Comparison of ENCODE assay signal across 7 cellular contexts in the genomic region with DNA sequence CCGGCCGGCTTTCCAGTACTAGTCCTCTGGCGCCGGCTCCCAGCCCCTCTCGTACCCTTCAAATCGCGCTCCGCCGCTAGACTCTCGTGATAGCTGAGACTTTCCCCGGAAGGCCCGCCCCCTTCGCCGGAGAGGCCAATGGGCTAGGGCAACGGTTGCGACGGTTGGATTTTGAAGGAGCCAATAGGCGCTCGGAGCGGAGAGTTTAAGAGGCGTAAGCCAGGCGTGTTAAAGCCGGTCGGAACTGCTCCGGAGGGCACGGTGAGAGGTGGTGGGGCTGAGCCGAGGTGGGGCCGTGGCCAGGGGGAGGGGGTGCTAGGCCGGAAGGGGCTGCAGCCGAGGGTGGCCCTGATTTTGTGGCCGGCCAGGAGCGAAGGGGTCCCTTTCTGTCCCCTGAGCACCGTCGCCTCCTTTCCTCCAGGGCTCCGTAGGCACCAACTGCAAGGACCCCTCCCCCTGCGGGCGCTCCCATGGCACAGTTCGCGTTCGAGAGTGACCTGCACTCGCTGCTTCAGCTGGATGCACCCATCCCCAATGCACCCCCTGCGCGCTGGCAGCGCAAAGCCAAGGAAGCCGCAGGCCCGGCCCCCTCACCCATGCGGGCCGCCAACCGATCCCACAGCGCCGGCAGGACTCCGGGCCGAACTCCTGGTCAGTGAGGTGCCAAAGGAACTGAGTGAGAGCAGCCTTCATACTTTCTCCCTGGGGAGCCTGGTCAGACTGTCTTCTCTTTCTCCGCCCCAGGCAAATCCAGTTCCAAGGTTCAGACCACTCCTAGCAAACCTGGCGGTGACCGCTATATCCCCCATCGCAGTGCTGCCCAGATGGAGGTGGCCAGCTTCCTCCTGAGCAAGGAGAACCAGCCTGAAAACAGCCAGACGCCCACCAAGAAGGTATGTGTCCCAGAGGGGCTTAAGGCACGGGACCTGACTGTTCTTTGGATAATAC. TPM values are rescaled to one million over a fixed set of nuclear protein-coding genes. Genes with fewer than 3 reads are reported as not detected.
DNase-seq lines count a peak whose midpoint lies in the region; ATAC-seq and TF ChIP-seq lines count a peak whose summit lies in the region.

A gene (plus strand): TSS at position 236 of the 948 bp plus-strand sequence. CDS start 235 bp downstream, at position 471.

- no peaks in the 10 kb centered on the region for H3K27me3 ChIP-seq in hepatocyte

- H3K4me1 ChIP-seq in hepatocyte (ENCODE audit: insufficient read depth), result no peaks in the 10 kb centered on the region

- 3% methylated on average over 47 of the region's 59 CpGs for WGBS in hepatocyte (ENCODE audit: low lambda C conversion rate, missing lambda C conversion rate)

- peaks cover 6% of the 10 kb centered on the region for H3K79me2 ChIP-seq in hepatocyte

- ATAC-seq in GM18508 (IDR thresholded peaks at IDR 0.05; ENCODE audit: insufficient read depth, unreplicated experiment) (peak; percentile 79), HG03025 (IDR thresholded peaks at IDR 0.05; ENCODE audit: low FRiP score, unreplicated experiment) (peak; percentile 86)

- H3K4me3 ChIP-seq in hepatocyte, result peak within 1 kb of the TSS; percentile 50

- no peaks in the 10 kb centered on the region for H3K9me3 ChIP-seq in hepatocyte (ENCODE audit: low read depth)

- DNase-seq in NCI-H2081 (lab: John Stamatoyannopoulos, UW), result peak; percentile 100
- peak; percentile 99 for DNase-seq in T1000 (lab: John Stamatoyannopoulos, UW)
- peak; percentile 99 for DNase-seq in astrocyte of the hippocampus (ENCODE audit: low read depth, low spot score)
- DNase-seq in hepatocyte (ENCODE audit: low spot score), result peak; percentile 99
- peak; percentile 93 for DNase-seq in retina

- no peaks in the 10 kb centered on the region for H3K36me3 ChIP-seq in hepatocyte (replicated peaks; ENCODE audit: insufficient read depth, low read depth)

- H3K27ac ChIP-seq in hepatocyte, result peak within 1 kb of the TSS; percentile 94

- H3K4me2 ChIP-seq in hepatocyte, result peak within 1 kb of the TSS; percentile 92

- no peaks in the 10 kb centered on the region for H4K20me1 ChIP-seq in hepatocyte (ENCODE audit: insufficient read depth, poor library complexity, severe bottlenecking)

- H2AFZ ChIP-seq in hepatocyte, result peak within 1 kb of the TSS; percentile 87

- no peak for TF ChIP-seq CTCF in hepatocyte (IDR thresholded peaks at IDR 0.05; ENCODE audit: poor library complexity)

- no peaks in the 10 kb centered on the region for H3K9me2 ChIP-seq in hepatocyte (replicated peaks; ENCODE audit: insufficient read depth)

RNA-seq across cellular contexts. Expression of the gene that starts here (rescaled TPM):
- total RNA-seq in hepatocyte, result 12.2 and 13.6 TPM in 2 replicates
- polyA plus RNA-seq in hepatocyte, result 19.7 and 21.5 TPM in 2 replicates

Comparison
In these comparisons a context has a peak if more than half of its experiments do, and no peak if none do; other contexts are left out.
1. Peak in every context shown above with its lines: DNase-seq, ATAC-seq, H3K4me3 ChIP-seq and H3K27ac ChIP-seq.